Comparison of ENCODE assay signal across 33 cellular contexts in the genomic region with DNA sequence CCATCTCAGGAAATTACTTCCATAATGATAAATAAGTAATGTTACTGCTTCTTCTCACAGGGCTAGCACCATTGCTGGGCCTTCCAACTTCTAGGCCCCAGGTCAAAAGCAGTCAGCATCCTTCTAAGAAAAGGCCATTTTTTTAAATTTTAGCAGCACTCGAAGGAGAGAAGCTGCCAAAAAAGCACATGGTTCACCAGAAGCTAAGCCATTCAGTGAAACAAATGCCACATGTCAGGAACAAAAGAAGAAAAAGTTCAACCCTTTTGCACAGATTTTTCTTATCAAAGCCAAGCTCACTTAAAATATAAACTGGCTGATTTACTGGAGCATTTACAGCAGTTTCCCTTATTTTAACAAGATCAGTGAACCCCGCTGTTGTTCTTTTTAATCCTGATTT. TPM values are rescaled to one million over a fixed set of nuclear protein-coding genes. Genes with fewer than 3 reads are reported as not detected.
"Had no signal": no experiment of that assay in that cellular context is flagged by ENCODE, and none has a peak within 500 bp of the region (broad histone marks: within the 10 kb centered on the region; RNA-seq: fewer than 3 reads in every experiment).

No MANE protein-coding gene starts in this region.

- H3K4me1 ChIP-seq: ascending aorta, breast epithelium, esophagus muscularis mucosa, gastroesophageal sphincter had no signal

- H3K36me3 ChIP-seq: ascending aorta, breast epithelium, cardiac muscle cell, esophagus muscularis mucosa, gastroesophageal sphincter, WERI-Rb-1 had no signal

- ATAC-seq: activated CD4-positive, CD25-positive, alpha-beta regulatory T cell treated with anti-CD3 and anti-CD28 coated beads, Interleukin-2, amount 50 U/mL, for 24 hours; activated CD8-positive, alpha-beta T cell treated with anti-CD3 and anti-CD28 coated beads for 36 hours; activated naive CD4-positive, alpha-beta T cell treated with anti-CD3 and anti-CD28 coated beads, Interleukin-2, amount 50 U/mL, for 72 hours; activated T-cell treated with anti-CD3 and anti-CD28 coated beads, Interleukin-2, amount 50 U/mL, for 4 hours; activated T-helper 17 cell treated with anti-CD3 and anti-CD28 coated beads, Interleukin-2, amount 50 U/mL, for 72 hours; effector memory CD8-positive, alpha-beta T cell; gastroesophageal sphincter; T-helper 17 cell had no signal

- H3K4me3 ChIP-seq: ascending aorta, breast epithelium, cardiac muscle cell, esophagus muscularis mucosa, gastroesophageal sphincter had no signal

- DNase-seq: activated B cell treated with CpG ODN at 0.5 μM for 24 hours; activated CD4-positive, alpha-beta T cell treated with anti-CD3 and anti-CD28 coated beads for 48 hours; activated CD4-positive, alpha-beta T cell treated with anti-CD3 and anti-CD28 coated beads, Interleukin-2, amount 50 U/mL, for 1 hour; activated CD4-positive, alpha-beta T cell treated with anti-CD3 and anti-CD28 coated beads, Interleukin-2, amount 50 U/mL, for 48 hours; activated CD8-positive, alpha-beta memory T cell treated with anti-CD3 and anti-CD28 coated beads for 24 hours; activated CD8-positive, alpha-beta T cell treated with anti-CD3 and anti-CD28 coated beads for 36 hours; activated effector memory CD4-positive, alpha-beta T cell treated with Interleukin-2 at 50 U/mL for 16 hours; activated naive CD4-positive, alpha-beta T cell treated with anti-CD3 and anti-CD28 coated beads for 36 hours; activated naive CD8-positive, alpha-beta T cell treated with anti-CD3 and anti-CD28 coated beads, Interleukin-2, amount 10 ng/mL, durations not matched to agents 7 days and 5 days; activated T-cell treated with anti-CD3 and anti-CD28 coated beads, Interleukin-2, amount 50 U/mL, for 4 hours; central memory CD4-positive, alpha-beta T cell; cortex of kidney; dermis blood vessel endothelial cell; effector CD4-positive, alpha-beta T cell; effector memory CD8-positive, alpha-beta T cell; erythroblast; foreskin melanocyte; T-helper 1 cell; T-helper 17 cell; T1000; WERI-Rb-1 had no signal

- H3K9me3 ChIP-seq: ascending aorta, breast epithelium, esophagus muscularis mucosa, gastroesophageal sphincter had no signal

- H3K27ac ChIP-seq: ascending aorta, breast epithelium, cardiac muscle cell, esophagus muscularis mucosa, gastroesophageal sphincter, WERI-Rb-1 had no signal

- H3K27me3 ChIP-seq: ascending aorta, breast epithelium, cardiac muscle cell, esophagus muscularis mucosa, gastroesophageal sphincter had no signal

RNA-seq across cellular contexts. Expression of gene SYNPR, which starts 46.6 kb away (rescaled TPM):
- total RNA-seq: activated B cell treated with CpG ODN at 0.5 μM for 24 hours; activated CD8-positive, alpha-beta T cell treated with anti-CD3 and anti-CD28 coated beads for 36 hours; activated naive CD4-positive, alpha-beta T cell treated with anti-CD3 and anti-CD28 coated beads for 36 hours; activated naive CD4-positive, alpha-beta T cell treated with anti-CD3 and anti-CD28 coated beads, Interleukin-2, amount 50 U/mL, for 72 hours; activated naive CD8-positive, alpha-beta T cell treated with anti-CD3 and anti-CD28 coated beads, Interleukin-2, amount 10 ng/mL, durations not matched to agents 7 days and 5 days; activated T-cell treated with anti-CD3 and anti-CD28 coated beads, Interleukin-2, amount 50 U/mL, for 4 hours; activated T-helper 17 cell treated with anti-CD3 and anti-CD28 coated beads, Interleukin-2, amount 50 U/mL, for 72 hours; ascending aorta; breast epithelium; chondrocyte; dermis blood vessel endothelial cell; fibroblast of lung; fibroblast of villous mesenchyme; glomerular endothelial cell; T-helper 17 cell had no signal
- polyA plus RNA-seq: fibroblast of lung had no signal
